Comparison of ENCODE assay signal across 23 cellular contexts in genomic region chr13:37889102-37889501, GRCh38. TPM values are rescaled to one million over a fixed set of nuclear protein-coding genes. Genes with fewer than 3 reads are reported as not detected.
DNase-seq lines count a peak whose midpoint lies in the region; ATAC-seq, FAIRE-seq and TF ChIP-seq lines count a peak whose summit lies in the region.
"Had no signal": no experiment of that assay in that cellular context is flagged by ENCODE, and none has a peak within 500 bp of the region (broad histone marks: within the 10 kb centered on the region; RNA-seq: fewer than 3 reads in every experiment).

No MANE protein-coding gene starts in this region.

- H3K4me1 ChIP-seq in PC-9 (replicated peaks; ENCODE audit: insufficient read depth) = no peaks in the 10 kb centered on the region; the same call in 1 of the 2 replicates
- H3K4me1 ChIP-seq in small intestine (ENCODE audit: control insufficient read depth in 2 of 2, insufficient read depth in 1 of 2, low read depth in 1 of 2, low read length in 1 of 2) = peaks cover 2 to 3% of the 10 kb centered on the region in 2 donors
- no peaks in the 10 kb centered on the region for H3K4me1 ChIP-seq in transverse colon
- H3K4me1 ChIP-seq in heart right ventricle = no peaks in the 10 kb centered on the region
- no peaks in the 10 kb centered on the region for H3K4me1 ChIP-seq in upper lobe of left lung
- H3K4me1 ChIP-seq: heart left ventricle had no signal

- H3K9me3 ChIP-seq in PC-9 (ENCODE audit: insufficient read depth, low read depth) (no peaks in the 10 kb centered on the region), small intestine (ENCODE audit: control insufficient read depth, low read depth) (no peaks in the 10 kb centered on the region), transverse colon (no peaks in the 10 kb centered on the region), heart right ventricle (no peaks in the 10 kb centered on the region), upper lobe of left lung (no peaks in the 10 kb centered on the region)
- H3K9me3 ChIP-seq: heart left ventricle had no signal

- BruUV-seq in PC-9 (replicated peaks; lab: Mats Ljungman, UMichigan) = no TSS peak

- intact Hi-C loops in PC-9 (cut with micrococcal nuclease; ENCODE audit: unreplicated experiment) (no loop called here), transverse colon (cut with DNase I; ENCODE audit: low total_unique reads) (no loop called here), heart right ventricle (cut with DNase I) (no loop called here)

- TF ChIP-seq EP300 in transverse colon (IDR thresholded peaks at IDR 0.05; ENCODE audit: low read depth) = no peak
- TF ChIP-seq EP300 in upper lobe of left lung (IDR thresholded peaks at IDR 0.05) = no peak

- no peaks in the 10 kb centered on the region for H3K9me2 ChIP-seq in PC-9 (ENCODE audit: insufficient read depth)

- 57 to 67% (median 63%) methylated on average over 2 of the region's 2 CpGs for WGBS in small intestine, 3 donors
- WGBS in transverse colon (ENCODE audit: low coverage in 1 of 2), 2 donors = 65% methylated on average over 2 of the region's 2 CpGs; no CpG with 5 or more reads in 1 of the 2 donors
- 71 to 77% methylated on average over 2 of the region's 2 CpGs for WGBS in heart right ventricle, 2 donors
- WGBS in upper lobe of left lung, 2 donors = 70 to 78% methylated on average over 2 of the region's 2 CpGs

- peak overlapping the region; percentile 33; the same call in 1 of the 2 replicates for H3K4me2 ChIP-seq in PC-9

- H3K4me3 ChIP-seq in PC-9 (no peak overlapping the region), epithelial cell of esophagus (ENCODE audit: low read length) (no peak overlapping the region), small intestine (ENCODE audit: low read depth in 1 of 2, low read length in 2 of 2) (no peak overlapping the region), transverse colon (no peak overlapping the region), heart right ventricle (no peak overlapping the region), upper lobe of left lung (no peak overlapping the region)
- H3K4me3 ChIP-seq: heart left ventricle had no signal

- in situ Hi-C loops in transverse colon (cut with MboI; ENCODE audit: low pct_ligation_motif_present in 1 of 4, low pct_unique_long_range_greater_than_20kb in 1 of 4, low sequenced_read_pairs in 3 of 4) = no loop called here

- TF ChIP-seq POLR2A in transverse colon (IDR thresholded peaks at IDR 0.05) (no peak), upper lobe of left lung (IDR thresholded peaks at IDR 0.05) (no peak)

- CTCF ChIA-PET in PC-9 (lab: Charles Lee) = no interaction called here

- POLR2A ChIA-PET in PC-9 (lab: Charles Lee; ENCODE audit: unreplicated experiment) = interaction anchor here (0.6 kb wide), 1 partner anchor 740 kb away, joined by 6 read pairs; no protein-coding TSS in a partner anchor

- no peaks in the 10 kb centered on the region for H4K20me1 ChIP-seq in PC-9 (ENCODE audit: insufficient read depth)

- ATAC-seq in HG02763 (IDR thresholded peaks at IDR 0.05; ENCODE audit: unreplicated experiment) = peak; percentile 28
- ATAC-seq in heart right ventricle = no peak
- ATAC-seq in upper lobe of left lung (ENCODE audit: low FRiP score in 2 of 2) = no peak
- no peak for ATAC-seq in GM18519 (IDR thresholded peaks at IDR 0.05; ENCODE audit: low FRiP score, unreplicated experiment)
- ATAC-seq: heart left ventricle; naive thymus-derived CD4-positive, alpha-beta T cell; T-cell had no signal

- no peaks in the 10 kb centered on the region for H3K36me3 ChIP-seq in PC-9 (ENCODE audit: low read depth)
- H3K36me3 ChIP-seq in small intestine (ENCODE audit: control insufficient read depth in 2 of 2, insufficient read depth in 2 of 2, low read length in 2 of 2) = no peaks in the 10 kb centered on the region
- no peaks in the 10 kb centered on the region for H3K36me3 ChIP-seq in transverse colon
- H3K36me3 ChIP-seq in heart right ventricle = no peaks in the 10 kb centered on the region
- H3K36me3 ChIP-seq in upper lobe of left lung = no peaks in the 10 kb centered on the region
- H3K36me3 ChIP-seq: heart left ventricle had no signal

- no peaks in the 10 kb centered on the region for H3K79me2 ChIP-seq in PC-9 (ENCODE audit: low read depth)

- no peaks in the 10 kb centered on the region for H3F3A ChIP-seq in PC-9 (ENCODE audit: insufficient read depth, low read depth)

- TF ChIP-seq CTCF in PC-9 (conservative IDR thresholded peaks at IDR 0.05) = no peak
- TF ChIP-seq CTCF in epithelial cell of esophagus (IDR thresholded peaks at IDR 0.05; ENCODE audit: insufficient read depth, low read depth, low read length, missing control alignments) = no peak
- no peak for TF ChIP-seq CTCF in transverse colon (IDR thresholded peaks at IDR 0.05)
- TF ChIP-seq CTCF in heart right ventricle (IDR thresholded peaks at IDR 0.05) = no peak
- TF ChIP-seq CTCF in upper lobe of left lung (IDR thresholded peaks at IDR 0.05) = no peak

- H3K27ac ChIP-seq in PC-9 (no peak overlapping the region), small intestine (ENCODE audit: low read depth in 1 of 2, low read length in 1 of 2) (no peak overlapping the region), transverse colon (no peak overlapping the region), heart right ventricle (no peak overlapping the region), upper lobe of left lung (no peak overlapping the region)
- H3K27ac ChIP-seq: heart left ventricle had no signal

- H2AFZ ChIP-seq in PC-9 = no peak overlapping the region; the same call in 1 of the 2 replicates

- FAIRE-seq in small intestine (lab: Jason Lieb, UNC) = no peak
- FAIRE-seq: G401.6 had no signal

- DNase-seq in PC-9 (peak in 1 of 2 experiments; percentile 7), epithelial cell of esophagus (ENCODE audit: low read depth) (peak; percentile 13), small intestine (peak; percentile 6), transverse colon (no peak), heart right ventricle (no peak), upper lobe of left lung (no peak)
- DNase-seq: activated CD4-positive, alpha-beta T cell treated with anti-CD3 and anti-CD28 coated beads, Interleukin-2, amount 50 U/mL, for 4 hours; activated naive CD4-positive, alpha-beta T cell treated with anti-CD3 and anti-CD28 coated beads for 36 hours; Calu3; heart left ventricle; immature natural killer cell; MV-4-11; naive thymus-derived CD4-positive, alpha-beta T cell; NCI-H2029 treated with DMSO at 0.1 percent for 48 hours; NCI-H446 treated with DMSO at 0.1 percent for 48 hours; posterior cingulate gyrus; stimulated activated CD4-positive, alpha-beta T cell treated with anti-CD3 and anti-CD28 coated beads, Interleukin-4, amount 100 ng/mL, for 24 hours; substantia nigra; T-cell had no signal

- H3K27me3 ChIP-seq in PC-9 (ENCODE audit: insufficient read depth, low read depth) (no peaks in the 10 kb centered on the region), small intestine (ENCODE audit: control insufficient read depth in 2 of 2, insufficient read depth in 2 of 2, low read length in 2 of 2) (no peaks in the 10 kb centered on the region), transverse colon (no peaks in the 10 kb centered on the region), heart right ventricle (no peaks in the 10 kb centered on the region), upper lobe of left lung (no peaks in the 10 kb centered on the region)
- H3K27me3 ChIP-seq: heart left ventricle had no signal

RNA-seq across cellular contexts. Expression of gene TRPC4, which starts 19.5 kb away (rescaled TPM):
- 1.4 and 1.7 TPM in 2 replicates for total RNA-seq in PC-9 (2021)
- polyA plus RNA-seq in small intestine = under 1 TPM in 2 of 3 donors, not detected in 1; 0.18 to 0.27 TPM
- 1 to 10 TPM in 1 of 4 donors, under 1 TPM in 2, not detected in 1; 0.20 to 2.2 (median 0.68) TPM for total RNA-seq in transverse colon
- 1 to 10 TPM in 6 of 10 donors, under 1 TPM in 3, not detected in 1; 0.33 to 3.9 (median 1.2) TPM for total RNA-seq in heart right ventricle
- polyA plus RNA-seq in heart right ventricle = under 1 TPM; 0.26 to 0.80 TPM
- total RNA-seq in upper lobe of left lung = 1 to 10 TPM in 5 of 6 donors, under 1 TPM in 1; 0.39 to 6.3 (median 1.8) TPM
- total RNA-seq: activated naive CD4-positive, alpha-beta T cell treated with anti-CD3 and anti-CD28 coated beads for 36 hours; Calu3; dermis microvascular lymphatic vessel endothelial cell; naive thymus-derived CD4-positive, alpha-beta T cell; T-cell had no signal
- polyA plus RNA-seq: immature natural killer cell; naive thymus-derived CD4-positive, alpha-beta T cell had no signal

Comparison
In these comparisons a context has a peak if more than half of its experiments do, and no peak if none do; other contexts are left out.
1. DNase-seq: peak in epithelial cell of esophagus (single experiment) and small intestine (single experiment); none in transverse colon (single experiment), heart right ventricle (0 of 2) and upper lobe of left lung (0 of 2).